ENCODE assay signal across 8 cellular contexts in the genomic region with DNA sequence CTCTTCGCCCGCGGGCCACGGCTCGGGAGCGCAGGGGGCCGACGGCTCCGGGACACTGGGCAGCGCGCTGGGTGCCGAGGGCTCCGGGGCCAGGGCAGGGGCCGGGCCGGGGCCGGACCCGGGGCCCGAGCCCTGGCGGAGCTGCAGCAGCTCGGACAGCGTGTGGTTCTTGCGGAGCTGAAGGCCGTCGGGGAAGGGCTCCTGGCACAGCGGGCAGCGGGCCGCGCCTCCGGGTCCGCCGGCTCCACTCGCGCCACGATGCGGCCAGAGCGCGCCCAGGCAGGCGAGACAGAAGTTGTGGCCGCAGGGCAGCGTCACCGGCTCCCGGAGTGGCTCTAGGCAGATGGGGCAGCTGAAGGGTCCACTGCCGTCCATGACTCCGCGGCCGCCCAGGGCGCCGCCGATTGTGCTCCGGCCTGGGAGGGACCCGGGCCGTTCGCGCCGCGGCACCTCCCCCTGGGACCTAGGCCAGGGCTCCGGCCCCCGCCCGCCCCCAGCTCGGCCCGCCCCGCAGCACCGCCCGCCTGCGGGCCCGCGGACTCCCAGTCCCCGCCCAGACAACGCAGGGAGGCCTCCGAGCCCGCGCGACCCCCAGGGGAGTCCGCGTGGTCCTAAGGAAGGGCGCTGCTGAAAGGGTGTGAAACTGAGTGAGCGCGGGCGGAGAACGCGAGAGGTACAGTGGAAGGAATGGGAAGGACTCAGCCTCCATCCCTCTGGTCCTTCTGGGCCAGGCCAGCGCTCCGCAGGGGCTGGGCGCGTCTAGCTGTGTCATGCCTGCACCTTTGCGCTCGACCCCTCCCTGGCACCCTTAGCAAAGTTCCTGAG. TPM values are rescaled to one million over a fixed set of nuclear protein-coding genes. Genes with fewer than 3 reads are reported as not detected.
A peak's percentile ranks its signal among the peaks of the same experiment; 100 is the strongest.
DNase-seq lines count a peak whose midpoint lies in the region; ATAC-seq, FAIRE-seq and TF ChIP-seq lines count a peak whose summit lies in the region.

A gene with protein sequence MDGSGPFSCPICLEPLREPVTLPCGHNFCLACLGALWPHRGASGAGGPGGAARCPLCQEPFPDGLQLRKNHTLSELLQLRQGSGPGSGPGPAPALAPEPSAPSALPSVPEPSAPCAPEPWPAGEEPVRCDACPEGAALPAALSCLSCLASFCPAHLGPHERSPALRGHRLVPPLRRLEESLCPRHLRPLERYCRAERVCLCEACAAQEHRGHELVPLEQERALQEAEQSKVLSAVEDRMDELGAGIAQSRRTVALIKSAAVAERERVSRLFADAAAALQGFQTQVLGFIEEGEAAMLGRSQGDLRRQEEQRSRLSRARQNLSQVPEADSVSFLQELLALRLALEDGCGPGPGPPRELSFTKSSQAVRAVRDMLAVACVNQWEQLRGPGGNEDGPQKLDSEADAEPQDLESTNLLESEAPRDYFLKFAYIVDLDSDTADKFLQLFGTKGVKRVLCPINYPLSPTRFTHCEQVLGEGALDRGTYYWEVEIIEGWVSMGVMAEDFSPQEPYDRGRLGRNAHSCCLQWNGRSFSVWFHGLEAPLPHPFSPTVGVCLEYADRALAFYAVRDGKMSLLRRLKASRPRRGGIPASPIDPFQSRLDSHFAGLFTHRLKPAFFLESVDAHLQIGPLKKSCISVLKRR (minus strand): TSS at position 408 of the 825 bp plus-strand sequence. CDS start 33 bp downstream, at position 375.

- H2AFZ ChIP-seq in OCI-LY1 (ENCODE audit: low read length) (no peak within 1 kb of the TSS), keratinocyte (ENCODE audit: control insufficient read depth, low read length) (peak within 1 kb of the TSS; percentile 47)

- H4K20me1 ChIP-seq in OCI-LY1 (ENCODE audit: insufficient read depth, low read length) (no peaks in the 10 kb centered on the region), keratinocyte (ENCODE audit: control insufficient read depth, extremely low read depth, insufficient read depth, low read length) (no peaks in the 10 kb centered on the region)

- dilution Hi-C loops in keratinocyte (cut with MboI; ENCODE audit: extremely low pct_ligation_motif_present, low sequenced_read_pairs): no loop called here

- H3K9me2 ChIP-seq in OCI-LY1 (ENCODE audit: low read depth, low read length): no peaks in the 10 kb centered on the region

- H3K27ac ChIP-seq in OCI-LY1 (ENCODE audit: low read depth, low read length, poor library complexity, severe bottlenecking) (no peak within 1 kb of the TSS), keratinocyte (ENCODE audit: control insufficient read depth, insufficient read depth, low read length) (peak within 1 kb of the TSS; percentile 86), skeletal muscle tissue (ENCODE audit: low read depth, low read length) (peak within 1 kb of the TSS; percentile 96)

- DNase-seq in AG08396 (ENCODE audit: low spot score) (peak; percentile 81), cardiac fibroblast (ENCODE audit: low read depth in 2 of 2) (peak; percentile 66 to 88), keratinocyte (ENCODE audit: low read depth, low spot score) (no peak)

- ATAC-seq in GM18909 (IDR thresholded peaks at IDR 0.05; ENCODE audit: poor library complexity, unreplicated experiment): peak; percentile 17
- no peak for ATAC-seq in GM18520 (IDR thresholded peaks at IDR 0.05; ENCODE audit: unreplicated experiment)
- ATAC-seq in GM21423 (IDR thresholded peaks at IDR 0.05; ENCODE audit: unreplicated experiment): no peak

- H3K9ac ChIP-seq in OCI-LY1 (ENCODE audit: low read length): peak within 1 kb of the TSS; percentile 63
- H3K9ac ChIP-seq in keratinocyte (ENCODE audit: control insufficient read depth, extremely low read depth, insufficient read depth, low read length): peak within 1 kb of the TSS; percentile 83
- H3K9ac ChIP-seq in skeletal muscle tissue (ENCODE audit: low read depth in 1 of 3, low read length in 3 of 3): peak within 1 kb of the TSS; percentile 87 to 90 (median 87)

- H3K27me3 ChIP-seq in OCI-LY1 (ENCODE audit: insufficient read depth, low read length) (peaks cover 4% of the 10 kb centered on the region; the same call in 1 of the 2 replicates), keratinocyte (ENCODE audit: control insufficient read depth, extremely low read depth, insufficient read depth, low read length) (peaks cover 2% of the 10 kb centered on the region), skeletal muscle tissue (ENCODE audit: control insufficient read depth in 3 of 3, insufficient read depth in 3 of 3, low read length in 3 of 3) (no peaks in the 10 kb centered on the region)

- H3K79me2 ChIP-seq in OCI-LY1 (ENCODE audit: insufficient read depth, low read length): no peaks in the 10 kb centered on the region
- no peaks in the 10 kb centered on the region for H3K79me2 ChIP-seq in keratinocyte (ENCODE audit: control insufficient read depth, insufficient read depth, low read length)

- H3K36me3 ChIP-seq in OCI-LY1 (ENCODE audit: insufficient read depth, low read length): no peaks in the 10 kb centered on the region
- H3K36me3 ChIP-seq in keratinocyte (ENCODE audit: control insufficient read depth in 2 of 2, extremely low read depth in 1 of 2, insufficient read depth in 2 of 2, low read length in 2 of 2): no peaks in the 10 kb centered on the region
- peaks cover 0 to 11% (median 5%) of the 10 kb centered on the region in 3 donors for H3K36me3 ChIP-seq in skeletal muscle tissue (ENCODE audit: control insufficient read depth in 3 of 3, insufficient read depth in 3 of 3, low read length in 3 of 3)

- TF ChIP-seq CTCF in OCI-LY1 (IDR thresholded peaks at IDR 0.05; ENCODE audit: low read length) (no peak), cardiac fibroblast (IDR thresholded peaks at IDR 0.05; ENCODE audit: low read depth, low read length) (peak; percentile 23), keratinocyte (optimal IDR thresholded peaks at IDR 0.05 in 1 of 3, IDR thresholded peaks at IDR 0.05 in 1 of 3, conservative IDR thresholded peaks at IDR 0.05 in 1 of 3; ENCODE audit: extremely low read depth in 1 of 3, insufficient read depth in 2 of 3, low read length in 3 of 3) (peak in 2 of 3 experiments; percentile 25 to 35)

- H3K4me1 ChIP-seq in OCI-LY1 (ENCODE audit: insufficient read depth, low read length, severe bottlenecking) (peaks cover 35% of the 10 kb centered on the region), keratinocyte (ENCODE audit: control insufficient read depth, extremely low read depth, insufficient read depth, low read length) (peaks cover 29% of the 10 kb centered on the region), skeletal muscle tissue (ENCODE audit: control insufficient read depth in 3 of 3, insufficient read depth in 3 of 3, low read length in 3 of 3) (peaks cover 40 to 61% (median 49%) of the 10 kb centered on the region in 3 donors)

- peak within 1 kb of the TSS; percentile 82 for H3K4me2 ChIP-seq in OCI-LY1 (ENCODE audit: low read length)
- H3K4me2 ChIP-seq in keratinocyte (ENCODE audit: control insufficient read depth, extremely low read depth, insufficient read depth, low read depth, low read length): peak within 1 kb of the TSS; percentile 74

- no peaks in the 10 kb centered on the region for H3K9me1 ChIP-seq in keratinocyte (ENCODE audit: control insufficient read depth, extremely low read depth, insufficient read depth, low read length)

- H3F3A ChIP-seq in OCI-LY1 (ENCODE audit: insufficient read depth, low read length): 0 out of 2 replicates have a peak, but pooled peaks cover 6% of the 10 kb centered on the region

- H3K9me3 ChIP-seq in OCI-LY1 (ENCODE audit: low read length): no peaks in the 10 kb centered on the region
- no peaks in the 10 kb centered on the region for H3K9me3 ChIP-seq in keratinocyte (ENCODE audit: control insufficient read depth, low read depth, low read length)
- no peaks in the 10 kb centered on the region for H3K9me3 ChIP-seq in skeletal muscle tissue (ENCODE audit: control insufficient read depth in 3 of 3, low read length in 3 of 3)

- H3K4me3 ChIP-seq in OCI-LY1 (ENCODE audit: low read depth, low read length, poor library complexity, severe bottlenecking) (peak within 1 kb of the TSS; percentile 62), cardiac fibroblast (replicated peaks in 1 of 2; ENCODE audit: low read depth in 2 of 2, low read length in 2 of 2) (peak within 1 kb of the TSS; percentile 73 to 81), keratinocyte (ENCODE audit: control insufficient read depth in 2 of 3, extremely low read depth in 1 of 3, insufficient read depth in 2 of 3, low read depth in 1 of 3, low read length in 3 of 3) (peak within 1 kb of the TSS; percentile 43 to 84 (median 57)), skeletal muscle tissue (ENCODE audit: low read length in 3 of 3) (peak within 1 kb of the TSS; percentile 79 to 84 (median 79))

- no peak for FAIRE-seq in keratinocyte (lab: Jason Lieb, UNC)

RNA-seq across cellular contexts. Expression of the gene that starts here (rescaled TPM):
- polyA plus RNA-seq in keratinocyte: 9.4 to 20.7 TPM (median 10.9 TPM) in 3 replicates
- 2.0 TPM for polyA plus RNA-seq in keratinocyte (2011; ENCODE audit: low read depth)
- polyA plus RNA-seq in keratinocyte (2011; cell fraction: cytosol; rRNA removed): 9.2 and 15.3 TPM in 2 replicates
- 14.9 and 19.4 TPM in 2 replicates for polyA plus RNA-seq in keratinocyte (2011; cell fraction: nucleus; rRNA removed)
- polyA plus RNA-seq in keratinocyte (2012; ENCODE audit: low replicate concordance): 14.6 and 22.2 TPM in 2 replicates
- polyA minus RNA-seq in keratinocyte: 7.4 to 33.9 TPM (median 11.7 TPM) in 3 replicates
- 24.4 TPM for polyA minus RNA-seq in keratinocyte (2011; cell fraction: cytosol; rRNA and poly(A)+ RNA removed)
- 8.6 and 8.8 TPM in 2 replicates for polyA minus RNA-seq in keratinocyte (2011; cell fraction: nucleus; rRNA and poly(A)+ RNA removed)
- 23.5 TPM for total RNA-seq in skeletal muscle tissue
